25 cellular contexts compared by ENCODE assay signal in the genomic region with DNA sequence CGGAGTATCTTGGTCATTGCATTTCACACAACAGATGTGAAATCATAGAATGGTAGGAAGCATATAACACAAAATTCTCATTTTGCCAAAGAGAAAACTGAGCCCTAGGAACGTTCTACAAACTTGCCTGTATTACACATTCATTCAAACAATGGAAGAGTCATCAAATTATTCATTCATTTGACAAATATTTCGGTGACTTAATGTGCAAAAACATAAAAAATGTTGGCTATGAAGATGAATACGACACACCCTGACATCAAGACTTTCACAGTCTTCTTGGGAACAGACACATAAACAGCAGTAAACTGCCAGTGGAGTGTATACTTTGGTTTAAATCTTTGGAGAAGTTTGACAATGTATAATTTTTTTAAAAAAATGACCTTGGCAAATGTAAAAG. TPM values are rescaled to one million over a fixed set of nuclear protein-coding genes. Genes with fewer than 3 reads are reported as not detected.
DNase-seq lines count a peak whose midpoint lies in the region; ATAC-seq, FAIRE-seq and TF ChIP-seq lines count a peak whose summit lies in the region.
"Had no signal": no experiment of that assay in that cellular context is flagged by ENCODE, and none has a peak within 500 bp of the region (broad histone marks: within the 10 kb centered on the region; RNA-seq: fewer than 3 reads in every experiment).

No MANE protein-coding gene starts in this region.

- intact Hi-C loops in posterior vena cava (cut with DNase I) = no loop called here

- no peak for ATAC-seq in GM21529 (IDR thresholded peaks at IDR 0.05; ENCODE audit: unreplicated experiment)
- ATAC-seq: A549, GM23338, HCT116 had no signal

- no peak for TF ChIP-seq CTCF in bronchial epithelial cell (IDR thresholded peaks at IDR 0.05; ENCODE audit: insufficient read depth, low read length, severe bottlenecking)

- no peak overlapping the region for H3K4me3 ChIP-seq in bronchial epithelial cell (ENCODE audit: low read depth, low read length)
- H3K4me3 ChIP-seq: A549, GM23338 had no signal

- no peaks in the 10 kb centered on the region for H3K27me3 ChIP-seq in bronchial epithelial cell (ENCODE audit: control insufficient read depth, insufficient read depth, low read length)
- H3K27me3 ChIP-seq: BE2C had no signal

- DNase-seq in EL = peak; percentile 34
- peak; percentile 13 for DNase-seq in HS-5 (ENCODE audit: low read depth)
- peak; percentile 44 for DNase-seq in bronchial epithelial cell (ENCODE audit: low read depth)
- DNase-seq in cortex of kidney (lab: John Stamatoyannopoulos, UW) = no peak
- DNase-seq in posterior vena cava (ENCODE audit: low spot score) = no peak
- no peak for DNase-seq in RKO (ENCODE audit: low spot score)
- DNase-seq: BE2C; C1 segment of cervical spinal cord; CD4-positive, CD25-positive, alpha-beta regulatory T cell; CD8-positive, alpha-beta memory T cell; COR-L47; DMS 273 treated with DMSO at 0.1 percent for 48 hours; DMS53; GF-D8; HFFc6; Kasumi-1; KG1 had no signal

- H3K36me3 ChIP-seq in bronchial epithelial cell (ENCODE audit: control insufficient read depth, insufficient read depth, low read length) = no peaks in the 10 kb centered on the region
- H3K36me3 ChIP-seq: BE2C had no signal

- no peak for FAIRE-seq in bronchial epithelial cell (lab: Jason Lieb, UNC)
- FAIRE-seq: A549, GM12891, GM19239, H54 had no signal

RNA-seq across cellular contexts. Expression of gene C11orf87, which starts 20.5 kb away (rescaled TPM):
- total RNA-seq in bronchial epithelial cell = not detected in 2 replicates
- not detected for total RNA-seq in posterior vena cava
- total RNA-seq: CD4-positive, CD25-positive, alpha-beta regulatory T cell; CD8-positive, alpha-beta memory T cell; HT-29 had no signal

Comparison
In these comparisons a context has a peak if more than half of its experiments do, and no peak if none do; other contexts are left out.
1. DNase-seq: peak in EL (single experiment), HS-5 (single experiment) and bronchial epithelial cell (single experiment); none in cortex of kidney (single experiment), posterior vena cava (single experiment) and RKO (single experiment).